Comparison of ENCODE assay signal across 13 cellular contexts in the genomic region with DNA sequence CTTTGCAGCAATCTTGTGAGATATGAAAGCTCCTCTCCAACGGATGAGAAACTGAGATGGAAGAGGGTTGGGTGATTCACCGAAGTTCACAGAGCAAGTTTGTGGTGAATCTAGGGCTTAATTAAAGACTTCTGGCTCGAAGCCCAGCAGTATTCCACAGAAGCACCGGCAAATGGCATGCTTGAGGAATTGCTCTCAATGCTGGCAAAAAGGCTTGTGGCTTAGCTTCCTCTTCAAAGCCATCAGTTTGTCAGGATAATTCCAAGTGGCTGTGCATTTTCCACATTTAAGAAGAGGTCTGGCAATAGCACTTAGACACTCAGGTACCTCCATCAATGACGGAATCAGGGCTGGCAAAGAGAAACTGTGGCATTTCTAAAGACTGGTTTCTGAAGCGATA.
DNase-seq lines count a peak whose midpoint lies in the region; ATAC-seq lines count a peak whose summit lies in the region.
"Had no signal": no experiment of that assay in that cellular context is flagged by ENCODE, and none has a peak within 500 bp of the region (broad histone marks: within the 10 kb centered on the region; RNA-seq: fewer than 3 reads in every experiment).

No MANE protein-coding gene starts in this region.

- H3K4me3 ChIP-seq in skeletal muscle cell (ENCODE audit: low read depth, low read length), result no peak overlapping the region
- H3K4me3 ChIP-seq: transverse colon had no signal

- ATAC-seq in GM21381 (IDR thresholded peaks at IDR 0.05; ENCODE audit: unreplicated experiment), result no peak
- ATAC-seq: WTC11 had no signal

- DNase-seq in NCI-H1436 (lab: John Stamatoyannopoulos, UW) (peak; percentile 7), NCI-H1436 treated with DMSO at 0.1 percent for 48 hours (lab: John Stamatoyannopoulos, UW) (no peak), NCI-H2171 (lab: John Stamatoyannopoulos, UW) (peak; percentile 52), cerebellar cortex (ENCODE audit: low spot score) (peak; percentile 5), skeletal muscle cell (ENCODE audit: low read depth) (peak; percentile 81), Kasumi-1 (lab: John Stamatoyannopoulos, UW) (no peak)
- DNase-seq in activated CD4-positive, alpha-beta T cell treated with anti-CD3 and anti-CD28 coated beads, Interleukin-2, amount 50 U/mL, for 48 hours, result no peak
- DNase-seq: naive B cell; NCI-H748 treated with DMSO at 0.1 percent for 48 hours; stimulated activated CD4-positive, alpha-beta T cell treated with anti-CD3 and anti-CD28 coated beads, Interleukin-2, amount 100 ng/mL, for 24 hours; transverse colon had no signal

Comparison
In these comparisons a context has a peak if more than half of its experiments do, and no peak if none do; other contexts are left out.
1. DNase-seq: peak in NCI-H1436 (single experiment), NCI-H2171 (single experiment), cerebellar cortex (single experiment) and skeletal muscle cell (single experiment); none in NCI-H1436 treated with DMSO at 0.1 percent for 48 hours (single experiment), activated CD4-positive, alpha-beta T cell treated with anti-CD3 and anti-CD28 coated beads, Interleukin-2, amount 50 U/mL, for 48 hours (0 of 2) and Kasumi-1 (0 of 2).